20 cellular contexts compared by ENCODE assay signal in genomic region chr5:35197351-35197750, GRCh38. TPM values are rescaled to one million over a fixed set of nuclear protein-coding genes. Genes with fewer than 3 reads are reported as not detected.
"Had no signal": no experiment of that assay in that cellular context is flagged by ENCODE, and none has a peak within 500 bp of the region (broad histone marks: within the 10 kb centered on the region; RNA-seq: fewer than 3 reads in every experiment).

No MANE protein-coding gene starts in this region.

- H3K9me3 ChIP-seq: Peyer's patch, SJSA1 had no signal

- H3K27ac ChIP-seq: RWPE1, SJSA1 had no signal

- H3K27ac Mint-ChIP-seq: activated CD4-positive, alpha-beta memory T cell treated with anti-CD3 and anti-CD28 coated beads for 36 hours; activated CD4-positive, alpha-beta T cell treated with anti-CD3 and anti-CD28 coated beads, Interleukin-2, amount 10 ng/mL, durations not matched to agents 7 days and 5 days; activated naive CD4-positive, alpha-beta T cell treated with anti-CD3 and anti-CD28 coated beads for 36 hours; activated naive CD8-positive, alpha-beta T cell; activated T-helper 17 cell treated with anti-CD3 and anti-CD28 coated beads, Interleukin-2, amount 50 U/mL, for 72 hours; T-helper 17 cell had no signal

- H3K4me1 ChIP-seq: SJSA1 had no signal

- DNase-seq: activated CD4-positive, alpha-beta memory T cell treated with anti-CD3 and anti-CD28 coated beads for 36 hours; activated CD4-positive, alpha-beta T cell treated with anti-CD3 and anti-CD28 coated beads, Interleukin-2, amount 10 ng/mL, durations not matched to agents 7 days and 5 days; activated CD4-positive, CD25-positive, alpha-beta regulatory T cell; activated CD8-positive, alpha-beta memory T cell treated with anti-CD3 and anti-CD28 coated beads for 24 hours; activated gamma-delta T cell; activated naive CD4-positive, alpha-beta T cell treated with anti-CD3 and anti-CD28 coated beads for 36 hours; activated T-cell treated with anti-CD3 and anti-CD28 coated beads, Interleukin-2, amount 50 U/mL, for 48 hours; amygdala; KG1; NCI-H1417 treated with DMSO at 0.1 percent for 48 hours; NCI-H1694; T-helper 17 cell; T-helper 9 cell had no signal

- H3K4me3 ChIP-seq: Peyer's patch, SJSA1 had no signal

- H3K4me3 Mint-ChIP-seq: activated CD4-positive, alpha-beta memory T cell treated with anti-CD3 and anti-CD28 coated beads for 36 hours; activated CD4-positive, alpha-beta T cell treated with anti-CD3 and anti-CD28 coated beads, Interleukin-2, amount 10 ng/mL, durations not matched to agents 7 days and 5 days; activated naive CD4-positive, alpha-beta T cell treated with anti-CD3 and anti-CD28 coated beads for 36 hours; activated naive CD8-positive, alpha-beta T cell; activated T-helper 17 cell treated with anti-CD3 and anti-CD28 coated beads, Interleukin-2, amount 50 U/mL, for 72 hours; central memory CD8-positive, alpha-beta T cell had no signal

- H3K27me3 ChIP-seq: Peyer's patch, SJSA1 had no signal

- ATAC-seq: activated T-helper 17 cell treated with anti-CD3 and anti-CD28 coated beads, Interleukin-2, amount 50 U/mL, for 72 hours; T-helper 17 cell had no signal

- H3K9me3 Mint-ChIP-seq: activated CD4-positive, alpha-beta memory T cell treated with anti-CD3 and anti-CD28 coated beads for 36 hours; activated CD4-positive, alpha-beta T cell treated with anti-CD3 and anti-CD28 coated beads, Interleukin-2, amount 10 ng/mL, durations not matched to agents 7 days and 5 days; activated naive CD4-positive, alpha-beta T cell treated with anti-CD3 and anti-CD28 coated beads for 36 hours; activated T-helper 17 cell treated with anti-CD3 and anti-CD28 coated beads, Interleukin-2, amount 50 U/mL, for 72 hours; brain; central memory CD8-positive, alpha-beta T cell had no signal

- H3K4me1 Mint-ChIP-seq: activated CD4-positive, alpha-beta T cell treated with anti-CD3 and anti-CD28 coated beads, Interleukin-2, amount 10 ng/mL, durations not matched to agents 7 days and 5 days; activated T-helper 17 cell treated with anti-CD3 and anti-CD28 coated beads, Interleukin-2, amount 50 U/mL, for 72 hours; central memory CD8-positive, alpha-beta T cell had no signal

- H3K36me3 Mint-ChIP-seq: activated CD4-positive, alpha-beta memory T cell treated with anti-CD3 and anti-CD28 coated beads for 36 hours; activated naive CD8-positive, alpha-beta T cell; brain had no signal

- H3K36me3 ChIP-seq: Peyer's patch, SJSA1 had no signal

RNA-seq across cellular contexts. Expression of gene PRLR, which starts 32.9 kb away (rescaled TPM):
- total RNA-seq: activated CD4-positive, alpha-beta memory T cell treated with anti-CD3 and anti-CD28 coated beads for 36 hours; activated CD4-positive, alpha-beta T cell treated with anti-CD3 and anti-CD28 coated beads, Interleukin-2, amount 10 ng/mL, durations not matched to agents 7 days and 5 days; activated naive CD4-positive, alpha-beta T cell treated with anti-CD3 and anti-CD28 coated beads for 36 hours; activated T-helper 17 cell treated with anti-CD3 and anti-CD28 coated beads, Interleukin-2, amount 50 U/mL, for 72 hours; T-helper 17 cell had no signal
